In genomic region chr1:29271724-29272123, GRCh38 we compare ENCODE assay signal across 2 cellular contexts.
TF ChIP-seq lines count a peak whose summit lies in the region.

No MANE protein-coding gene starts in this region.

TF ChIP-seq in GM23338, 12 proteins besides CTCF, POLR2A, EP300 and RAD21:
- TF ChIP-seq ZNF462 (CRISPR knock-in tag; IDR thresholded peaks at IDR 0.05) (peak; percentile 97), ZNF331 (CRISPR knock-in tag; IDR thresholded peaks at IDR 0.05; ENCODE audit: low read depth) (peak; percentile 21; the same call in 1 of the 2 replicates), REST (IDR thresholded peaks at IDR 0.05; ENCODE audit: unreplicated experiment) (no peak), POLR2AphosphoS5 (IDR thresholded peaks at IDR 0.05; ENCODE audit: low read depth) (no peak), CREB1 (CRISPR knock-in tag; IDR thresholded peaks at IDR 0.05; ENCODE audit: low read depth) (no peak)

TF ChIP-seq in WTC11, 78 proteins besides CTCF, POLR2A, EP300 and RAD21 (continued from another document):
- TF ChIP-seq PRDM15 (CRISPR knock-in tag; IDR thresholded peaks at IDR 0.05), result no peak
- TF ChIP-seq ZBTB43 (CRISPR knock-in tag; IDR thresholded peaks at IDR 0.05), result peak; percentile 97
- no peak for TF ChIP-seq TP53 (CRISPR knock-in tag; IDR thresholded peaks at IDR 0.05)
- no peak for TF ChIP-seq NFYB (CRISPR knock-in tag; conservative IDR thresholded peaks at IDR 0.05; ENCODE audit: low read depth)
- no peak for TF ChIP-seq MLX (CRISPR knock-in tag; IDR thresholded peaks at IDR 0.05)
- TF ChIP-seq RELA (CRISPR knock-in tag; IDR thresholded peaks at IDR 0.05; ENCODE audit: borderline replicate concordance), result no peak
- peak; percentile 99 for TF ChIP-seq TEAD1 (CRISPR knock-in tag; IDR thresholded peaks at IDR 0.05)
- no peak for TF ChIP-seq IRF2 (CRISPR knock-in tag; IDR thresholded peaks at IDR 0.05; ENCODE audit: borderline replicate concordance, low read depth)
